In the genomic region with DNA sequence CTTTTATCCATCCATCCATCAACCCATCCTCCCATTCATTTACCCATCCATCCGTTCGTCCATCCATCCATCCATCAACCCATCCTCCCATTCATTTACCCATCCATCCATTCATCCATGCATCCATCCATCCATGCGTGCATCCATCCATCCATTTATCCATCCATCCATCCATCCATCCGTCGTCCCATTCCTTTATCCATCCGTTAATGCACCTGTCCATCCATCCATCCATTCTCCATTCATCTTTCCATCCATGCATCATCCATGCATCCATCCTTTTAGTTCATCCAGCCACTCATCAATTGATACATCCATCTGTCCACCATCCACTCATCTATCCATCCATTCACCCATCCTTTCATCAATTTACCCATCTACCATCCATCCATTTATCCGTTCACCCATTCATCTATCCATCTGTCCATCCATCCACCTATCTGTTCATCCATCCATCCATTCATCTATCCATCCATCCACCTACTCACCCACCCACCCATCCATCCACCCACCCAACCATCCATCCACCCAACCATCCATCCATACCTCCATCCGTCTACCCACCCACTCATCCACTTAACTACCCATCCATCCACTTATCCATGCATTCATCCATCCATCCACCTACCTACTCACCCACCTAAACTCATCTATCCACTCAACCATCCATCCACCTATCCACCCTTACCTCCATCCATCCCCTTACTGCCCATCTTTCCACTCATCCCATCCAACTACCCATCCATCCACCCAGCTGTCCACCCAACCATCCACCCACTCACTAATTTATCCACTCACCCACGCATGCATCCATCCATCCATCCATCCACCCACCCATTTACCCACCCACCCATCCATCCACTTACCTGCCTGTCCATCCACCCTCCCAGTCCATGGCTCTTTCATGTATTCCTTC, we compare ENCODE assay signal across 16 cellular contexts. TPM values are rescaled to one million over a fixed set of nuclear protein-coding genes. Genes with fewer than 3 reads are reported as not detected.
DNase-seq lines count a peak whose midpoint lies in the region; ATAC-seq and TF ChIP-seq lines count a peak whose summit lies in the region.
"Had no signal": no experiment of that assay in that cellular context is flagged by ENCODE, and none has a peak within 500 bp of the region (broad histone marks: within the 10 kb centered on the region; RNA-seq: fewer than 3 reads in every experiment).

No MANE protein-coding gene starts in this region.

- peaks cover 92% of the 10 kb centered on the region for H4K20me1 ChIP-seq in DND-41 (ENCODE audit: insufficient read depth, low read length)

- H3K4me2 ChIP-seq in DND-41 (ENCODE audit: insufficient read depth, low read length), result peak overlapping the region; percentile 76
- H3K4me2 ChIP-seq: A549 had no signal

- ATAC-seq in DND-41 (ENCODE audit: insufficient read depth, low read depth) (no peak), natural killer cell (no peak), GM21619 (IDR thresholded peaks at IDR 0.05; ENCODE audit: unreplicated experiment) (no peak), GM18517 (IDR thresholded peaks at IDR 0.05; ENCODE audit: unreplicated experiment) (no peak)
- ATAC-seq: A549 had no signal

- peaks cover 100% of the 10 kb centered on the region for H3K79me2 ChIP-seq in DND-41 (ENCODE audit: insufficient read depth, low read length)

- intact Hi-C loops in activated CD4-positive, alpha-beta memory T cell treated with anti-CD3 and anti-CD28 coated beads for 36 hours (cut with micrococcal nuclease), result no loop called here
- intact Hi-C loops in natural killer cell (cut with micrococcal nuclease), result no loop called here

- TF ChIP-seq CTCF in DND-41 (IDR thresholded peaks at IDR 0.05; ENCODE audit: borderline replicate concordance, extremely low read depth, low read length, poor library complexity, severe bottlenecking) (no peak), natural killer cell (IDR thresholded peaks at IDR 0.05) (no peak), glutamatergic neuron (IDR thresholded peaks at IDR 0.05; ENCODE audit: partially characterized antibody, unreplicated experiment) (no peak)

- H3K4me3 ChIP-seq in DND-41 (ENCODE audit: low read depth in 1 of 2, low read length in 2 of 2), result peak overlapping the region in 1 of 2 experiments; percentile 46; a peak in 2 of 4 replicates
- H3K4me3 ChIP-seq: A549, stomach had no signal

- peaks cover 100% of the 10 kb centered on the region for H3K4me1 ChIP-seq in DND-41 (ENCODE audit: insufficient read depth, low read length)

- H2AFZ ChIP-seq in DND-41 (ENCODE audit: low read depth, low read length), result no peak overlapping the region

- peaks cover 86% of the 10 kb centered on the region for H3K36me3 ChIP-seq in DND-41 (ENCODE audit: insufficient read depth, low read length)

- POLR2A ChIA-PET in activated CD4-positive, alpha-beta memory T cell treated with anti-CD3 and anti-CD28 coated beads for 36 hours (lab: Charles Lee), result no interaction called here
- POLR2A ChIA-PET in activated CD4-positive, alpha-beta memory T cell treated with anti-CD3 and anti-CD28 coated beads, Interleukin-2, amount 10 ng/mL, durations not matched to agents 7 days and 5 days (lab: Charles Lee), result no interaction called here

- no peaks in the 10 kb centered on the region for H3K27me3 Mint-ChIP-seq in activated CD4-positive, alpha-beta memory T cell treated with anti-CD3 and anti-CD28 coated beads for 36 hours
- no peaks in the 10 kb centered on the region for H3K27me3 Mint-ChIP-seq in activated CD4-positive, alpha-beta memory T cell treated with anti-CD3 and anti-CD28 coated beads, Interleukin-2, amount 10 ng/mL, durations not matched to agents 7 days and 5 days
- H3K27me3 Mint-ChIP-seq in activated naive CD8-positive, alpha-beta T cell treated with anti-CD3 and anti-CD28 coated beads for 36 hours, result no peaks in the 10 kb centered on the region
- H3K27me3 Mint-ChIP-seq in natural killer cell (ENCODE audit: low read depth in 2 of 2) (no peaks in the 10 kb centered on the region), glutamatergic neuron (ENCODE audit: unreplicated experiment) (peaks cover 4% of the 10 kb centered on the region)

- no peak for DNase-seq in activated CD4-positive, alpha-beta memory T cell treated with anti-CD3 and anti-CD28 coated beads for 36 hours
- no peak for DNase-seq in activated CD4-positive, alpha-beta memory T cell treated with anti-CD3 and anti-CD28 coated beads, Interleukin-2, amount 10 ng/mL, durations not matched to agents 7 days and 5 days
- no peak for DNase-seq in DND-41
- DNase-seq in activated naive CD8-positive, alpha-beta T cell treated with anti-CD3 and anti-CD28 coated beads for 36 hours, result no peak
- no peak for DNase-seq in natural killer cell
- DNase-seq in glutamatergic neuron, result no peak
- DNase-seq: activated naive CD4-positive, alpha-beta T cell treated with anti-CD3 and anti-CD28 coated beads, Interleukin-2, amount 50 U/mL, for 16 hours; hippocampal formation; Kasumi-1; NCI-H1417 treated with DMSO at 0.1 percent for 48 hours; stomach had no signal

- peaks cover 97% of the 10 kb centered on the region for H3K4me1 Mint-ChIP-seq in activated CD4-positive, alpha-beta memory T cell treated with anti-CD3 and anti-CD28 coated beads for 36 hours (ENCODE audit: low read depth)
- H3K4me1 Mint-ChIP-seq in activated CD4-positive, alpha-beta memory T cell treated with anti-CD3 and anti-CD28 coated beads, Interleukin-2, amount 10 ng/mL, durations not matched to agents 7 days and 5 days, result peaks cover 97% of the 10 kb centered on the region
- peaks cover 82% of the 10 kb centered on the region for H3K4me1 Mint-ChIP-seq in activated naive CD8-positive, alpha-beta T cell treated with anti-CD3 and anti-CD28 coated beads for 36 hours
- H3K4me1 Mint-ChIP-seq in natural killer cell (peaks cover 76 to 88% of the 10 kb centered on the region in 2 donors), glutamatergic neuron (ENCODE audit: low read depth, unreplicated experiment) (peaks cover 15% of the 10 kb centered on the region)

- H3K27ac ChIP-seq in DND-41 (ENCODE audit: low read length), result peak overlapping the region; percentile 90
- H3K27ac ChIP-seq: A549, stomach, VCaP had no signal

- H3K9ac ChIP-seq in DND-41 (ENCODE audit: low read depth, low read length), result peak overlapping the region; percentile 53

- no peaks in the 10 kb centered on the region for H3K9me3 ChIP-seq in DND-41 (ENCODE audit: insufficient read depth, low read length, severe bottlenecking)
- H3K9me3 ChIP-seq: A549, stomach had no signal

- H3K9me3 Mint-ChIP-seq in activated CD4-positive, alpha-beta memory T cell treated with anti-CD3 and anti-CD28 coated beads for 36 hours, result no peaks in the 10 kb centered on the region
- H3K9me3 Mint-ChIP-seq in activated CD4-positive, alpha-beta memory T cell treated with anti-CD3 and anti-CD28 coated beads, Interleukin-2, amount 10 ng/mL, durations not matched to agents 7 days and 5 days, result peaks cover 2% of the 10 kb centered on the region
- H3K9me3 Mint-ChIP-seq in activated naive CD8-positive, alpha-beta T cell treated with anti-CD3 and anti-CD28 coated beads for 36 hours, result peaks cover 8% of the 10 kb centered on the region
- H3K9me3 Mint-ChIP-seq in natural killer cell, result no peaks in the 10 kb centered on the region
- H3K9me3 Mint-ChIP-seq in glutamatergic neuron (ENCODE audit: unreplicated experiment), result peaks cover 4% of the 10 kb centered on the region

- peak overlapping the region; percentile 90 for H3K27ac Mint-ChIP-seq in activated CD4-positive, alpha-beta memory T cell treated with anti-CD3 and anti-CD28 coated beads for 36 hours
- H3K27ac Mint-ChIP-seq in activated CD4-positive, alpha-beta memory T cell treated with anti-CD3 and anti-CD28 coated beads, Interleukin-2, amount 10 ng/mL, durations not matched to agents 7 days and 5 days, result no peak overlapping the region
- H3K27ac Mint-ChIP-seq in activated naive CD8-positive, alpha-beta T cell treated with anti-CD3 and anti-CD28 coated beads for 36 hours, result peak overlapping the region; percentile 44
- H3K27ac Mint-ChIP-seq in natural killer cell (peak overlapping the region; percentile 74 to 86), glutamatergic neuron (ENCODE audit: unreplicated experiment) (no peak overlapping the region)

- H3K4me3 Mint-ChIP-seq in activated CD4-positive, alpha-beta memory T cell treated with anti-CD3 and anti-CD28 coated beads for 36 hours, result no peak overlapping the region
- H3K4me3 Mint-ChIP-seq in activated CD4-positive, alpha-beta memory T cell treated with anti-CD3 and anti-CD28 coated beads, Interleukin-2, amount 10 ng/mL, durations not matched to agents 7 days and 5 days, result no peak overlapping the region
- H3K4me3 Mint-ChIP-seq in activated naive CD8-positive, alpha-beta T cell treated with anti-CD3 and anti-CD28 coated beads for 36 hours, result no peak overlapping the region
- peak overlapping the region; percentile 1 for H3K4me3 Mint-ChIP-seq in natural killer cell
- no peak overlapping the region for H3K4me3 Mint-ChIP-seq in glutamatergic neuron (ENCODE audit: unreplicated experiment)

- CTCF ChIA-PET in activated CD4-positive, alpha-beta memory T cell treated with anti-CD3 and anti-CD28 coated beads for 36 hours (lab: Charles Lee), result no interaction called here
- CTCF ChIA-PET in activated CD4-positive, alpha-beta memory T cell treated with anti-CD3 and anti-CD28 coated beads, Interleukin-2, amount 10 ng/mL, durations not matched to agents 7 days and 5 days (lab: Charles Lee), result no interaction called here

- peaks cover 64% of the 10 kb centered on the region for H3K36me3 Mint-ChIP-seq in activated CD4-positive, alpha-beta memory T cell treated with anti-CD3 and anti-CD28 coated beads for 36 hours
- H3K36me3 Mint-ChIP-seq in activated CD4-positive, alpha-beta memory T cell treated with anti-CD3 and anti-CD28 coated beads, Interleukin-2, amount 10 ng/mL, durations not matched to agents 7 days and 5 days (ENCODE audit: low read depth), result peaks cover 85% of the 10 kb centered on the region
- H3K36me3 Mint-ChIP-seq in activated naive CD8-positive, alpha-beta T cell treated with anti-CD3 and anti-CD28 coated beads for 36 hours, result peaks cover 66% of the 10 kb centered on the region
- no peaks in the 10 kb centered on the region for H3K36me3 Mint-ChIP-seq in natural killer cell
- H3K36me3 Mint-ChIP-seq in glutamatergic neuron (ENCODE audit: unreplicated experiment), result no peaks in the 10 kb centered on the region

- no peaks in the 10 kb centered on the region for H3K27me3 ChIP-seq in DND-41 (ENCODE audit: insufficient read depth, low read length, poor library complexity)
- H3K27me3 ChIP-seq: stomach had no signal

RNA-seq across cellular contexts. Expression of a gene that starts 9.6 kb away (rescaled TPM):
- total RNA-seq in activated CD4-positive, alpha-beta memory T cell treated with anti-CD3 and anti-CD28 coated beads for 36 hours, result 100 to 1,000 TPM; 282 to 283 TPM
- 100 to 1,000 TPM; 389 to 410 TPM for total RNA-seq in activated CD4-positive, alpha-beta memory T cell treated with anti-CD3 and anti-CD28 coated beads, Interleukin-2, amount 10 ng/mL, durations not matched to agents 7 days and 5 days
- 100 to 1,000 TPM; 112 to 116 TPM for total RNA-seq in activated naive CD8-positive, alpha-beta T cell treated with anti-CD3 and anti-CD28 coated beads for 36 hours
- total RNA-seq in natural killer cell (100 to 1,000 TPM; 312 to 340 (median 333) TPM), glutamatergic neuron (ENCODE audit: unreplicated experiment) (31.2 TPM)

RNA-seq across cellular contexts. Expression of a gene that starts 51.2 kb away (rescaled TPM):
- not detected for total RNA-seq in activated CD4-positive, alpha-beta memory T cell treated with anti-CD3 and anti-CD28 coated beads for 36 hours
- total RNA-seq in activated CD4-positive, alpha-beta memory T cell treated with anti-CD3 and anti-CD28 coated beads, Interleukin-2, amount 10 ng/mL, durations not matched to agents 7 days and 5 days, result not detected
- not detected for total RNA-seq in activated naive CD8-positive, alpha-beta T cell treated with anti-CD3 and anti-CD28 coated beads for 36 hours
- total RNA-seq in natural killer cell, result under 1 TPM in 1 of 3 donors, not detected in 2; 0.85 TPM
- total RNA-seq in glutamatergic neuron (ENCODE audit: unreplicated experiment), result not detected
- total RNA-seq: RPMI7951, stomach had no signal

Comparison
In these comparisons a context has a peak if more than half of its experiments do, and no peak if none do; other contexts are left out.
1. H3K27ac Mint-ChIP-seq: peak in activated CD4-positive, alpha-beta memory T cell treated with anti-CD3 and anti-CD28 coated beads for 36 hours (single experiment), activated naive CD8-positive, alpha-beta T cell treated with anti-CD3 and anti-CD28 coated beads for 36 hours (single experiment) and natural killer cell (2 of 2); none in activated CD4-positive, alpha-beta memory T cell treated with anti-CD3 and anti-CD28 coated beads, Interleukin-2, amount 10 ng/mL, durations not matched to agents 7 days and 5 days (single experiment) and glutamatergic neuron (single experiment).